Comparison of ENCODE assay signal across 7 cellular contexts in the genomic region with DNA sequence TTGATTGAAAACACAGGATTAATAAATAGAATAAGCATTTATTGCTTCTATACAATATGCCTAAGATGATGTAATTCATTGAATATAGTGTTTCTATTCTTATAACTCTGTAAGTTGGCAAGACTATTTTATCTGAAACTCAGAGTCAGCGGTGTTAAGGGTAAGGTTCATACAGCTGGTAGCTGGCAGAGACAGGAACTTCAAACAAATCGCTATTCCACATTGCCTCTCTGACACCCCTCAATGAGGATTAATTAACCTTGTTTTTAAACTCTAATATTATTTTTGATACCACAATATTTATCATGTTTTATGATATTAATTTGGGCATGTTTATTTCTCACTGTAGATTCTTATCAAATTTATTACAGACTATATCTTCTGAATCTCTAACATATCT.
"Had no signal": no experiment of that assay in that cellular context is flagged by ENCODE, and none has a peak within 500 bp of the region (broad histone marks: within the 10 kb centered on the region; RNA-seq: fewer than 3 reads in every experiment).

No MANE protein-coding gene starts in this region.

- H3K4me3 ChIP-seq: GM23248, GM23338, HAP-1 had no signal

- H3K4me1 ChIP-seq: HAP-1 had no signal

- H3K27ac ChIP-seq: GM23248 had no signal

- H2AFZ ChIP-seq: GM23248, GM23338 had no signal

- H3K9me3 ChIP-seq: HAP-1 had no signal

- H3K4me2 ChIP-seq: GM23338 had no signal

- DNase-seq: GM23248, GOT3, H7, H9, HFFc6 had no signal
